In the genomic region with DNA sequence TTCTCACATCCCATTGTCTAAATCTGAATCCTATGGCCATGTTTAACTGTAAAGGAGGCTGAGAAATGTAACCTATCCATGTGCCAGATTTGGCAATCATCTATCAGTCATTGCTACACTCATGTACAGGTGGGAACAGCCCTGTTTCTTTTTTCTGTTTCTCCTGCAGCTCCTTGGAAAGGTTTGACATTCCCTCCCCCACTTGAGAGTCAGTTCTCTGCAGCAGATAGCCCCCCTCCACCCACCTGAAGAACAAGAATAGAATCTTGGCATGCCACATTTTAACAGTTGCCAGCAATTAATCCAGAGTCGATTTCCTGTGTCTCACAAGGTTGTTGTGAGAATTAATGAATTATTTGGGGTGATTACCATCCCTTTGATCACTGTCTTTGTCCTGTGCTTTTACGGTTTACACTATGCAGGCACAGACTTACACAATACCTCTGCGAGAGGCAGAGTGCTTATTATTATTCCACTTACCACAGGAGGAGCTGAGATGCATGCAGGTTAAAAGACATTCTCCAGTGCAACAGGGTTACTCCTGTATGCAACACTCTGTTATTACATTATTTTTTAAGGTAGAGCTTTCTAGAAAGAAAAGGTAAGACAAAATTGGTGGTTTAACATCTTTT, we compare ENCODE assay signal across 1 cellular context.
TF ChIP-seq lines count a peak whose summit lies in the region.

No MANE protein-coding gene starts in this region.

TF ChIP-seq in GM23338, 12 proteins besides CTCF, POLR2A, EP300 and RAD21 (continued from another document):
- TF ChIP-seq, protein P1, sequence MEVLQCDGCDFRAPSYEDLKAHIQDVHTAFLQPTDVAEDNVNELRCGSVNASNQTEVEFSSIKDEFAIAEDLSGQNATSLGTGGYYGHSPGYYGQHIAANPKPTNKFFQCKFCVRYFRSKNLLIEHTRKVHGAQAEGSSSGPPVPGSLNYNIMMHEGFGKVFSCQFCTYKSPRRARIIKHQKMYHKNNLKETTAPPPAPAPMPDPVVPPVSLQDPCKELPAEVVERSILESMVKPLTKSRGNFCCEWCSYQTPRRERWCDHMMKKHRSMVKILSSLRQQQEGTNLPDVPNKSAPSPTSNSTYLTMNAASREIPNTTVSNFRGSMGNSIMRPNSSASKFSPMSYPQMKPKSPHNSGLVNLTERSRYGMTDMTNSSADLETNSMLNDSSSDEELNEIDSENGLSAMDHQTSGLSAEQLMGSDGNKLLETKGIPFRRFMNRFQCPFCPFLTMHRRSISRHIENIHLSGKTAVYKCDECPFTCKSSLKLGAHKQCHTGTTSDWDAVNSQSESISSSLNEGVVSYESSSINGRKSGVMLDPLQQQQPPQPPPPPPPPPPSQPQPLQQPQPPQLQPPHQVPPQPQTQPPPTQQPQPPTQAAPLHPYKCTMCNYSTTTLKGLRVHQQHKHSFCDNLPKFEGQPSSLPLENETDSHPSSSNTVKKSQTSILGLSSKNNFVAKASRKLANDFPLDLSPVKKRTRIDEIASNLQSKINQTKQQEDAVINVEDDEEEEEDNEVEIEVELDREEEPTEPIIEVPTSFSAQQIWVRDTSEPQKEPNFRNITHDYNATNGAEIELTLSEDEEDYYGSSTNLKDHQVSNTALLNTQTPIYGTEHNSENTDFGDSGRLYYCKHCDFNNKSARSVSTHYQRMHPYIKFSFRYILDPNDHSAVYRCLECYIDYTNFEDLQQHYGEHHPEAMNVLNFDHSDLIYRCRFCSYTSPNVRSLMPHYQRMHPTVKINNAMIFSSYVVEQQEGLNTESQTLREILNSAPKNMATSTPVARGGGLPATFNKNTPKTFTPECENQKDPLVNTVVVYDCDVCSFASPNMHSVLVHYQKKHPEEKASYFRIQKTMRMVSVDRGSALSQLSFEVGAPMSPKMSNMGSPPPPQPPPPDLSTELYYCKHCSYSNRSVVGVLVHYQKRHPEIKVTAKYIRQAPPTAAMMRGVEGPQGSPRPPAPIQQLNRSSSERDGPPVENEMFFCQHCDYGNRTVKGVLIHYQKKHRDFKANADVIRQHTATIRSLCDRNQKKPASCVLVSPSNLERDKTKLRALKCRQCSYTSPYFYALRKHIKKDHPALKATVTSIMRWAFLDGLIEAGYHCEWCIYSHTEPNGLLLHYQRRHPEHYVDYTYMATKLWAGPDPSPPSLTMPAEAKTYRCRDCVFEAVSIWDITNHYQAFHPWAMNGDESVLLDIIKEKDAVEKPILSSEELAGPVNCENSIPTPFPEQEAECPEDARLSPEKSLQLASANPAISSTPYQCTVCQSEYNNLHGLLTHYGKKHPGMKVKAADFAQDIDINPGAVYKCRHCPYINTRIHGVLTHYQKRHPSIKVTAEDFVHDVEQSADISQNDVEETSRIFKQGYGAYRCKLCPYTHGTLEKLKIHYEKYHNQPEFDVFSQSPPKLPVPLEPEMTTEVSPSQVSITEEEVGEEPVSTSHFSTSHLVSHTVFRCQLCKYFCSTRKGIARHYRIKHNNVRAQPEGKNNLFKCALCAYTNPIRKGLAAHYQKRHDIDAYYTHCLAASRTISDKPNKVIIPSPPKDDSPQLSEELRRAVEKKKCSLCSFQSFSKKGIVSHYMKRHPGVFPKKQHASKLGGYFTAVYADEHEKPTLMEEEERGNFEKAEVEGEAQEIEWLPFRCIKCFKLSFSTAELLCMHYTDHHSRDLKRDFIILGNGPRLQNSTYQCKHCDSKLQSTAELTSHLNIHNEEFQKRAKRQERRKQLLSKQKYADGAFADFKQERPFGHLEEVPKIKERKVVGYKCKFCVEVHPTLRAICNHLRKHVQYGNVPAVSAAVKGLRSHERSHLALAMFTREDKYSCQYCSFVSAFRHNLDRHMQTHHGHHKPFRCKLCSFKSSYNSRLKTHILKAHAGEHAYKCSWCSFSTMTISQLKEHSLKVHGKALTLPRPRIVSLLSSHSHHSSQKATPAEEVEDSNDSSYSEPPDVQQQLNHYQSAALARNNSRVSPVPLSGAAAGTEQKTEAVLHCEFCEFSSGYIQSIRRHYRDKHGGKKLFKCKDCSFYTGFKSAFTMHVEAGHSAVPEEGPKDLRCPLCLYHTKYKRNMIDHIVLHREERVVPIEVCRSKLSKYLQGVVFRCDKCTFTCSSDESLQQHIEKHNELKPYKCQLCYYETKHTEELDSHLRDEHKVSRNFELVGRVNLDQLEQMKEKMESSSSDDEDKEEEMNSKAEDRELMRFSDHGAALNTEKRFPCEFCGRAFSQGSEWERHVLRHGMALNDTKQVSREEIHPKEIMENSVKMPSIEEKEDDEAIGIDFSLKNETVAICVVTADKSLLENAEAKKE (CRISPR knock-in tag; IDR thresholded peaks at IDR 0.05) = no peak
- TF ChIP-seq EZH2phosphoT487 (IDR thresholded peaks at IDR 0.05; ENCODE audit: unreplicated experiment) (no peak), ZNF114 (CRISPR knock-in tag; IDR thresholded peaks at IDR 0.05) (no peak), ZNF331 (CRISPR knock-in tag; IDR thresholded peaks at IDR 0.05; ENCODE audit: low read depth) (no peak), JUNB (IDR thresholded peaks at IDR 0.05; ENCODE audit: unreplicated experiment) (no peak), POLR2AphosphoS5 (IDR thresholded peaks at IDR 0.05; ENCODE audit: low read depth) (no peak), EZH2 (IDR thresholded peaks at IDR 0.05; ENCODE audit: low read depth, unreplicated experiment) (no peak), CREB1 (CRISPR knock-in tag; IDR thresholded peaks at IDR 0.05; ENCODE audit: low read depth) (no peak)
- TF ChIP-seq, protein P2, sequence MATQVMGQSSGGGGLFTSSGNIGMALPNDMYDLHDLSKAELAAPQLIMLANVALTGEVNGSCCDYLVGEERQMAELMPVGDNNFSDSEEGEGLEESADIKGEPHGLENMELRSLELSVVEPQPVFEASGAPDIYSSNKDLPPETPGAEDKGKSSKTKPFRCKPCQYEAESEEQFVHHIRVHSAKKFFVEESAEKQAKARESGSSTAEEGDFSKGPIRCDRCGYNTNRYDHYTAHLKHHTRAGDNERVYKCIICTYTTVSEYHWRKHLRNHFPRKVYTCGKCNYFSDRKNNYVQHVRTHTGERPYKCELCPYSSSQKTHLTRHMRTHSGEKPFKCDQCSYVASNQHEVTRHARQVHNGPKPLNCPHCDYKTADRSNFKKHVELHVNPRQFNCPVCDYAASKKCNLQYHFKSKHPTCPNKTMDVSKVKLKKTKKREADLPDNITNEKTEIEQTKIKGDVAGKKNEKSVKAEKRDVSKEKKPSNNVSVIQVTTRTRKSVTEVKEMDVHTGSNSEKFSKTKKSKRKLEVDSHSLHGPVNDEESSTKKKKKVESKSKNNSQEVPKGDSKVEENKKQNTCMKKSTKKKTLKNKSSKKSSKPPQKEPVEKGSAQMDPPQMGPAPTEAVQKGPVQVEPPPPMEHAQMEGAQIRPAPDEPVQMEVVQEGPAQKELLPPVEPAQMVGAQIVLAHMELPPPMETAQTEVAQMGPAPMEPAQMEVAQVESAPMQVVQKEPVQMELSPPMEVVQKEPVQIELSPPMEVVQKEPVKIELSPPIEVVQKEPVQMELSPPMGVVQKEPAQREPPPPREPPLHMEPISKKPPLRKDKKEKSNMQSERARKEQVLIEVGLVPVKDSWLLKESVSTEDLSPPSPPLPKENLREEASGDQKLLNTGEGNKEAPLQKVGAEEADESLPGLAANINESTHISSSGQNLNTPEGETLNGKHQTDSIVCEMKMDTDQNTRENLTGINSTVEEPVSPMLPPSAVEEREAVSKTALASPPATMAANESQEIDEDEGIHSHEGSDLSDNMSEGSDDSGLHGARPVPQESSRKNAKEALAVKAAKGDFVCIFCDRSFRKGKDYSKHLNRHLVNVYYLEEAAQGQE (IDR thresholded peaks at IDR 0.05; ENCODE audit: unreplicated experiment) = no peak
